11 cellular contexts compared by ENCODE assay signal in the genomic region with DNA sequence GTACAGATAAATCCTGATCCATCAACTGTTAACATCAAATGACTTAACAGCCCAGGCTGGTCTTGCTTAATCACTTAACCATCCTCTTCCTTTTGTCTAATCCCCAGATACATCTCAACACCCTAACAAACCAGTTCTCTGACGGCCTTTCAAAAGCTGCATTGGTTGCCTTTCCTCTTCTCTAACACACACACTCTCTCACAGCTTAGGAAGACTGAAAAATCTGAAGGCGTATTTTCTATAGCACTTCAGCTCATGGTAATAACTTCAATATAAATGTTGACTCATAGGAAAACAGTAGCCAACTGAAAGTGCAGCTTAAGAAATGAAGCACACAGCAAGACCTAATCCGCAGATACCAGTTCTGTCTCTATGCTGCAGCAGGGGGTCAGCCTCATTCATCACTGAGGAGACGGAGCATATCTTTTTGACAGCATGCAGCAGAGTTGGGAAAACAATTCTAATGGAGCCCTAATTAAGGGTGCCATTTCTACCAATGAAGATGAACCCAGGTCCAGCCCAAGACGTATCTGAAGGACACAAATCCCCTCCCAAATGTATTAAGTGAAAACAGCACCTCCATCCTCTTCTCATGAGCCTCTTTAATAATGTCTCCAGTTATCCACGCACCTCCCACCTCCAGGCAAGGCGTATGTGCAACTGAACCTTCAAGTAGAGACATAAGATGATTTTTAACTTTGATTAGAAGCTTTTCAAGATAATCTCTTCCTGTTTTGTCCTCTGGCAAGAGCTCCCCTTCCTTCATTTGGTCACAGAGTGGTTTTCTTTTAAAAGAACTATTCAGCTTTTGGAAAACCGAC.
DNase-seq lines count a peak whose midpoint lies in the region; ATAC-seq and TF ChIP-seq lines count a peak whose summit lies in the region.
"Had no signal": no experiment of that assay in that cellular context is flagged by ENCODE, and none has a peak within 500 bp of the region (broad histone marks: within the 10 kb centered on the region; RNA-seq: fewer than 3 reads in every experiment).

No MANE protein-coding gene starts in this region.

- DNase-seq in Daoy (ENCODE audit: low read depth) (peak; percentile 63), NCI-H82 (lab: John Stamatoyannopoulos, UW) (peak; percentile 61), endodermal cell (no peak), neuronal stem cell (ENCODE audit: low spot score) (no peak), NCI-H2081 (lab: John Stamatoyannopoulos, UW) (no peak), GM20000 (ENCODE audit: low spot score) (no peak), activated gamma-delta T cell (lab: John Stamatoyannopoulos, UW) (no peak)
- DNase-seq: amniotic stem cell, NCI-H1105 treated with DMSO at 0.1 percent for 48 hours had no signal

- no peak overlapping the region for H4K8ac ChIP-seq in neuronal stem cell (ENCODE audit: low read depth, low read length)

- H3K36me3 ChIP-seq in endodermal cell (ENCODE audit: control insufficient read depth, insufficient read depth, low read length) (no peaks in the 10 kb centered on the region), neuronal stem cell (replicated peaks in 1 of 2; ENCODE audit: control insufficient read depth in 2 of 2, insufficient read depth in 2 of 2, low read length in 2 of 2) (no peaks in the 10 kb centered on the region)
- H3K36me3 ChIP-seq: neutrophil had no signal

- TF ChIP-seq CTCF in endodermal cell (conservative IDR thresholded peaks at IDR 0.05) (no peak), GM20000 (IDR thresholded peaks at IDR 0.05; ENCODE audit: extremely low read depth, missing control alignments) (no peak)

- H3K4me2 ChIP-seq in neuronal stem cell (ENCODE audit: insufficient read depth, low read length, poor library complexity, severe bottlenecking) = no peak overlapping the region

- H3K14ac ChIP-seq in neuronal stem cell (ENCODE audit: low read length) = no peak overlapping the region

- H2BK5ac ChIP-seq in neuronal stem cell (ENCODE audit: low read length) = no peak overlapping the region

- H2AK5ac ChIP-seq in neuronal stem cell (ENCODE audit: low read depth, low read length) = no peak overlapping the region

- H3K36me3 Mint-ChIP-seq in endodermal cell (ENCODE audit: low read depth) = no peaks in the 10 kb centered on the region

- peak overlapping the region; percentile 58 for H3K4me3 ChIP-seq in endodermal cell (ENCODE audit: low read length)
- H3K4me3 ChIP-seq in neuronal stem cell (ENCODE audit: low read length in 2 of 2) = no peak overlapping the region

- H3K9me3 Mint-ChIP-seq in endodermal cell = no peaks in the 10 kb centered on the region

- H3K27me3 Mint-ChIP-seq in endodermal cell (ENCODE audit: insufficient read depth) = peaks cover 2% of the 10 kb centered on the region

- no peak overlapping the region for H2BK12ac ChIP-seq in neuronal stem cell (ENCODE audit: low read length)

- H3K79me1 ChIP-seq in neuronal stem cell (ENCODE audit: low read depth, low read length) = no peaks in the 10 kb centered on the region

- H3K4ac ChIP-seq in neuronal stem cell (ENCODE audit: low read length) = no peak overlapping the region

- no peak overlapping the region for H4K91ac ChIP-seq in neuronal stem cell (ENCODE audit: low read depth, low read length, poor library complexity)

- peaks cover 21% of the 10 kb centered on the region for H3K4me1 Mint-ChIP-seq in endodermal cell

- H3K27ac ChIP-seq in endodermal cell (ENCODE audit: low read depth, low read length) = no peak overlapping the region
- no peak overlapping the region for H3K27ac ChIP-seq in neuronal stem cell (replicated peaks; ENCODE audit: low read length)
- H3K27ac ChIP-seq: neutrophil had no signal

- H3K27ac Mint-ChIP-seq in endodermal cell = peak overlapping the region; percentile 42

- no peaks in the 10 kb centered on the region for H3K27me3 ChIP-seq in endodermal cell (ENCODE audit: control insufficient read depth, insufficient read depth, low read length, poor library complexity, severe bottlenecking)
- peaks cover 0 to 11% (median 0%) of the 10 kb centered on the region in 3 experiments for H3K27me3 ChIP-seq in neuronal stem cell (ENCODE audit: control insufficient read depth in 3 of 3, insufficient read depth in 3 of 3, low read depth in 1 of 3, low read length in 3 of 3)

- ATAC-seq in GM21619 (IDR thresholded peaks at IDR 0.05; ENCODE audit: unreplicated experiment) = peak; percentile 19

- H2BK120ac ChIP-seq in neuronal stem cell (ENCODE audit: low read depth, low read length) = no peak overlapping the region

- no peak overlapping the region for H3K18ac ChIP-seq in neuronal stem cell (ENCODE audit: low read length)

- no peaks in the 10 kb centered on the region for H3K9me3 ChIP-seq in endodermal cell (ENCODE audit: control insufficient read depth, low read length)
- H3K9me3 ChIP-seq in neuronal stem cell (replicated peaks in 1 of 2; ENCODE audit: control insufficient read depth in 2 of 2, insufficient read depth in 1 of 2, low read depth in 1 of 2, low read length in 2 of 2) = no peaks in the 10 kb centered on the region
- H3K9me3 ChIP-seq: neutrophil had no signal

- no peak overlapping the region for H3K23ac ChIP-seq in neuronal stem cell (ENCODE audit: low read depth, low read length, poor library complexity)

- 75 to 77% methylated on average over 6 to 8 of the region's 8 CpGs for WGBS in endodermal cell (ENCODE audit: insufficient coverage in 1 of 2, insufficient read length in 1 of 2), 2 experiments
- WGBS in neuronal stem cell (ENCODE audit: extremely low coverage in 2 of 2, insufficient read length in 2 of 2, insufficient replicate concordance in 1 of 2), 2 donors = no CpG with 5 or more reads among the region's 8 CpGs

- no peak overlapping the region for H3K9ac ChIP-seq in endodermal cell (ENCODE audit: extremely low read depth, low read length, poor library complexity, severe bottlenecking)
- H3K9ac ChIP-seq in neuronal stem cell (ENCODE audit: low read depth, low read length, poor library complexity) = no peak overlapping the region

- no peak overlapping the region for H3K4me3 Mint-ChIP-seq in endodermal cell

- no peak overlapping the region for H2AFZ ChIP-seq in neuronal stem cell (ENCODE audit: low read length)

- no peak overlapping the region for H2BK15ac ChIP-seq in neuronal stem cell (ENCODE audit: low read length)

- H3K4me1 ChIP-seq in endodermal cell (ENCODE audit: control insufficient read depth, insufficient read depth, low read length) (peaks cover 8% of the 10 kb centered on the region), neuronal stem cell (ENCODE audit: control insufficient read depth in 2 of 2, insufficient read depth in 1 of 2, low read depth in 1 of 2, low read length in 2 of 2) (peaks cover 0 to 2% of the 10 kb centered on the region in 2 donors)

Comparison
In these comparisons a context has a peak if more than half of its experiments do, and no peak if none do; other contexts are left out.
1. DNase-seq: peak in Daoy (single experiment) and NCI-H82 (single experiment); none in endodermal cell (single experiment), neuronal stem cell (single experiment), NCI-H2081 (0 of 2), GM20000 (single experiment) and activated gamma-delta T cell (single experiment).